ENCODE assay signal across 18 cellular contexts in the genomic region with DNA sequence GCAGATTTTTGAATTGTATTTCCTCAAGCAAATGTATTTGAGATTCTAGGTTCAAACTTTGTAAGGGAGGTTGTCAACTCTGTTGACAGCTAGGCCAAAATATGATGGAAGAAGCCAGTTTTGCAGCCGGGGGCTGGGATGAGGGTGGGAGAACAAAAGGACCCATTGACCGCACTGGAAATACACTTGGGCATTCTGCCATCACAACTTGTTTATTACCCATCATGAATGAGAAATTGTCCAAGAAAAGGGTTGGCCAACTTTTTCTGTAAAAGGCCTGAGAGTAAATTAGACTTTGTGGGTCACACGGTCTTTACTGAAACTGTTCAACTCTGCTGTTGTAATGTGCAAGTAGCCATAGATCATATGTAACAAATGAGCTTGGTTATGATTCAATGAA.
"Had no signal": no experiment of that assay in that cellular context is flagged by ENCODE, and none has a peak within 500 bp of the region (broad histone marks: within the 10 kb centered on the region; RNA-seq: fewer than 3 reads in every experiment).

No MANE protein-coding gene starts in this region.

- H3K9me3 Mint-ChIP-seq: activated naive CD4-positive, alpha-beta T cell treated with anti-CD3 and anti-CD28 coated beads for 36 hours; brain; natural killer cell; T-helper 1 cell treated with Interleukin-12 subunit alpha and Interleukin-12 subunit beta and Interleukin-4 antibody, amounts not matched to agents 30 μg/mL and 1 μg/mL, for 36 hours had no signal

- DNase-seq: activated CD4-positive, alpha-beta T cell treated with anti-CD3 and anti-CD28 coated beads for 4 hours; activated CD4-positive, alpha-beta T cell treated with anti-CD3 and anti-CD28 coated beads, Interleukin-2, amount 50 U/mL, for 48 hours; activated CD4-positive, CD25-positive, alpha-beta regulatory T cell; activated effector memory CD4-positive, alpha-beta T cell treated with Interleukin-2 at 50 U/mL for 16 hours; activated naive CD4-positive, alpha-beta T cell treated with anti-CD3 and anti-CD28 coated beads for 36 hours; activated T-cell treated with anti-CD3 and anti-CD28 coated beads, Interleukin-2, amount 50 U/mL, for 48 hours; left ventricle myocardium inferior; midbrain; natural killer cell; stimulated activated CD4-positive, alpha-beta T cell treated with anti-CD3 and anti-CD28 coated beads, Interleukin-12 subunit alpha, Interleukin-12 subunit beta, amount 100 ng/mL, for 4 hours; stimulated activated CD4-positive, alpha-beta T cell treated with anti-CD3 and anti-CD28 coated beads, Interleukin-4, amount 100 ng/mL, for 4 hours; stimulated activated naive CD8-positive, alpha-beta T cell treated with anti-CD3 and anti-CD28 coated beads, Interleukin-15, Interleukin-2, amounts not matched to agents 100 U/mL and 50 U/mL, for 24 hours; T1000; thyroid gland; uterus had no signal

- H3K4me1 Mint-ChIP-seq: natural killer cell had no signal

- H3K36me3 Mint-ChIP-seq: brain, natural killer cell had no signal

- ATAC-seq: natural killer cell; stimulated activated naive CD8-positive, alpha-beta T cell treated with anti-CD3 and anti-CD28 coated beads, Interleukin-15, Interleukin-2, amounts not matched to agents 100 U/mL and 50 U/mL, for 24 hours had no signal

- H3K4me3 Mint-ChIP-seq: activated naive CD4-positive, alpha-beta T cell treated with anti-CD3 and anti-CD28 coated beads for 36 hours; brain; natural killer cell; T-helper 1 cell treated with Interleukin-12 subunit alpha and Interleukin-12 subunit beta and Interleukin-4 antibody, amounts not matched to agents 30 μg/mL and 1 μg/mL, for 36 hours had no signal

- H3K27ac Mint-ChIP-seq: activated naive CD4-positive, alpha-beta T cell treated with anti-CD3 and anti-CD28 coated beads for 36 hours; brain; natural killer cell; progenitor cell of endocrine pancreas; T-helper 1 cell treated with Interleukin-12 subunit alpha and Interleukin-12 subunit beta and Interleukin-4 antibody, amounts not matched to agents 30 μg/mL and 1 μg/mL, for 36 hours had no signal

- H3K27me3 Mint-ChIP-seq: progenitor cell of endocrine pancreas had no signal
